ENCODE assay signal across 8 cellular contexts in the genomic region with DNA sequence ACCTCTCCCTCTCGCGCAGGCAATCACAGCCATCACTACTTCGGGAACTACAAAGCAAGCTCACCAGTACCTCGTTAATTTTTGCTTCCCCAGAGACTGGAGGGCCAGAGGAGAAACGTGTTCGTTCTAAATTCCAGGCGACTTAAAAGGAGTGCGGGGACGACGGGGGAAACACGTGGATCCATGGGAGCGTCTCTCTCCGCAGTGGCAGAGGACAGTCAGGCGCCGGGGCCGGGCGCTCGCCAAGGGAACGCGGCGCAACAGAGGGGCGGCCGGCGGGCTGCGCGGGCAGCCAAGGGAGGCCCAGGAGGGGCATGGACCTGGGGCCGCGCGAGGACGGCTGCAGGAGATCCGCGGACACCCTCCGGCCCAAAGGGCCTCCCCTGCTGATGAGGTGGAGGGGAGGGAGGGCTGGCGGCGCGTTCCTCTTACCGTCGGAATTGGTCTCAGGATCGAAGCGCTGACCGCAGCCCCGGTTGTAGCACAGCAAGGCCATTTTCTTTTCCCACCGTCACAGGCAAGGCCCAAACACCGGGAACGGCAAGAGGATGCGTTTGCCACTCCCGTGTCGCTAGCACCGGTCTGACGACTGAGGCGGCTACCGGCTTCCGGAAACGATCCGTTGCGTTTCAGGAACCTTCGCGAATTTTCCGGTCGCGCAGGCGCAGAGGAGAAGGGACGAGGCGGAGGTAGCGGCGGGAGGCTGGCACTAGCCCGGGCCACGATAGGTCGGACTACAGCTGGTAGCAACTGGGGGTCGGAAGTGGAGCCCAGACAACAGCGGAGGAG. TPM values are rescaled to one million over a fixed set of nuclear protein-coding genes. Genes with fewer than 3 reads are reported as not detected.
A peak's percentile ranks its signal among the peaks of the same experiment; 100 is the strongest.
DNase-seq lines count a peak whose midpoint lies in the region; ATAC-seq, FAIRE-seq and TF ChIP-seq lines count a peak whose summit lies in the region.

A gene (minus strand): TSS at position 591 of the 789 bp plus-strand sequence. CDS start 95 bp downstream, at position 496.

- TF ChIP-seq CTCF in psoas muscle (IDR thresholded peaks at IDR 0.05): no peak

- under 1% methylated on average over 71 of the region's 71 CpGs for WGBS in right cardiac atrium
- 0% methylated on average over 62 to 71 of the region's 71 CpGs for WGBS in psoas muscle, 3 donors

- no peaks in the 10 kb centered on the region for H3K4me1 ChIP-seq in right cardiac atrium (ENCODE audit: control insufficient read depth, insufficient read depth, low read length)
- peaks cover 41% of the 10 kb centered on the region for H3K4me1 ChIP-seq in psoas muscle

- H3K27ac ChIP-seq in angular gyrus (ENCODE audit: low read depth, low read length) (peak within 1 kb of the TSS; percentile 99), right cardiac atrium (ENCODE audit: low read length) (peak within 1 kb of the TSS; percentile 69), psoas muscle (peak within 1 kb of the TSS; percentile 94)

- intact Hi-C loops in right cardiac atrium (cut with DNase I): no loop called here
- intact Hi-C loops in psoas muscle (cut with DNase I): no loop called here

- no peaks in the 10 kb centered on the region for H3K36me3 ChIP-seq in psoas muscle (ENCODE audit: insufficient read depth in 1 of 2, low read depth in 1 of 2)

- ATAC-seq in GM18499 (IDR thresholded peaks at IDR 0.05; ENCODE audit: insufficient read depth, unreplicated experiment): peak; percentile 73
- peak; percentile 85 for ATAC-seq in HG02884 (IDR thresholded peaks at IDR 0.05; ENCODE audit: unreplicated experiment)
- peak; percentile 97 to 98 for ATAC-seq in right cardiac atrium
- ATAC-seq in psoas muscle: peak; percentile 90 to 95 (median 94)

- H3K4me3 ChIP-seq in right cardiac atrium (ENCODE audit: low read length) (peak within 1 kb of the TSS; percentile 84), psoas muscle (peak within 1 kb of the TSS; percentile 91)

- FAIRE-seq in urothelium cell line (lab: Jason Lieb, UNC): peak; percentile 79

- H3K9me3 ChIP-seq in right cardiac atrium (ENCODE audit: control insufficient read depth, low read length) (no peaks in the 10 kb centered on the region), psoas muscle (no peaks in the 10 kb centered on the region)

- DNase-seq in NCI-H187 treated with DMSO at 0.1 percent for 48 hours (lab: John Stamatoyannopoulos, UW): peak; percentile 20
- peak; percentile 87 to 94 (median 88) for DNase-seq in T-helper 2 cell
- peak; percentile 94 to 97 (median 96) for DNase-seq in right cardiac atrium
- DNase-seq in psoas muscle: peak; percentile 92 to 96
- DNase-seq in urothelium cell line (ENCODE audit: low spot score): peak; percentile 89

- no peaks in the 10 kb centered on the region for H3K27me3 ChIP-seq in right cardiac atrium (ENCODE audit: control insufficient read depth, insufficient read depth)
- H3K27me3 ChIP-seq in psoas muscle (ENCODE audit: insufficient read depth in 3 of 3, low read length in 2 of 3): no peaks in the 10 kb centered on the region

RNA-seq across cellular contexts. Expression of the gene that starts here (rescaled TPM):
- 10 to 100 TPM; 30.6 to 49.9 (median 43.4) TPM for total RNA-seq in right cardiac atrium
- 30.9 TPM for polyA plus RNA-seq in right cardiac atrium
- 10 to 100 TPM; 31.8 to 42.4 (median 38.2) TPM for total RNA-seq in psoas muscle
- 10 to 100 TPM; 25.9 to 40.4 (median 28.0) TPM for polyA plus RNA-seq in psoas muscle

Comparison
In these comparisons a context has a peak if more than half of its experiments do, and no peak if none do; other contexts are left out.
1. Peak in every context shown above with its lines: DNase-seq, ATAC-seq, H3K4me3 ChIP-seq and H3K27ac ChIP-seq.
2. DNase-seq: peak in every context shown above with its lines; median percentile 96 in right cardiac atrium; 94 in psoas muscle; 89 in urothelium cell line; 88 in T-helper 2 cell; 20 in NCI-H187 treated with DMSO at 0.1 percent for 48 hours.